In the genomic region with DNA sequence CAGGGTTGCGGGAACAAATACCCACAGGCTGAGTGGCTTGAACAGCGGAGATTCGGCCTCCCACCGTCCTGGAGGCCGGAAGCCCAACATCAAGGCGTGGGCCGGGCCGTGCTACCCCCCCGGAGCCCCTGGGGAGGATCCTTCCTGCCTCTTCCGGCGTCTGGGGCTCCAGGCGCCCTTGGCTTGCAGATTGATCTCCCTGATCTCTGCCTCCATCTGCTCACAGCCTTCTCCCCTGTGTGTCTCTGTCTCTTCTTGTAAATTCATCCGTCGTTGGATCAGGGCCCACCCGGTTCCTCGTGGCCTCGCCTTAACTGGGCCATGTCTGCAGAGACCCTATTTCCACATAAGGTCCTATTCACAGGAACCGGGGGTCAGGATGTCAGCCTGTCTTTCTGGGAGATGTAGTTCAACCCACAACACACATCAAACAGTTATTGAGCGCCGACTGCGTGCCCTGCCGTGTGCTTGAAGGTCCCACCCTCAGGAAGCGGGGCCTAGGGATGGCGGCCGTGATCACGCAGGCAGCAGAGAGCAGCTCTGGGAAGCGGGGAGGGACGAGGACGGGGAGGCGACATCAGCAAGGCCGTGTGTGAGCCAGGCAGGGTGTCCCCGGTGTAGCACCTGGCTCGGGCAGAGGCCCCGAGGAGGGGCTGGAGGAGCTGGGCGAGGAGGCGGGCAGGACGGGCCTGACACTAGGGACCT, we compare ENCODE assay signal across 8 cellular contexts. TPM values are rescaled to one million over a fixed set of nuclear protein-coding genes. Genes with fewer than 3 reads are reported as not detected.
DNase-seq lines count a peak whose midpoint lies in the region; ATAC-seq and TF ChIP-seq lines count a peak whose summit lies in the region.

No MANE protein-coding gene starts in this region.

- intact Hi-C loops in dendritic cell treated with granulocyte-macrophage colony-stimulating factor and Interleukin-4, amounts not matched to agents 40 ng/mL and 50 ng/mL, for 4 days (cut with micrococcal nuclease), result no loop called here
- intact Hi-C loops in naive thymus-derived CD4-positive, alpha-beta T cell (cut with micrococcal nuclease), result loop anchor here (1.0 to 5.0 kb wide), 9 partner anchors 22 to 100 kb away; partner anchors contain the start of genes BSG (in 2 of the 2) and POLRMT (in 2 of the 2)

- no peaks in the 10 kb centered on the region for H3K36me3 Mint-ChIP-seq in dendritic cell treated with granulocyte-macrophage colony-stimulating factor and Interleukin-4, amounts not matched to agents 40 ng/mL and 50 ng/mL, for 4 days (ENCODE audit: low read depth)
- peaks cover 0 to 14% (median 4%) of the 10 kb centered on the region in 5 donors for H3K36me3 Mint-ChIP-seq in naive thymus-derived CD4-positive, alpha-beta T cell

- CTCF ChIA-PET in AG04449 (lab: Yijun Ruan, JAX), result interaction anchor here (1.3 to 2.6 kb wide), 2 partner anchors 26 to 100 kb away, joined by 3 to 11 read pairs; no protein-coding TSS in a partner anchor
- CTCF ChIA-PET in naive thymus-derived CD4-positive, alpha-beta T cell (lab: Charles Lee), result interaction anchor here (0.7 kb wide), 1 partner anchor 34 kb away, joined by 3 read pairs; no protein-coding TSS in a partner anchor

- peaks cover 0 to 4% (median 0%) of the 10 kb centered on the region in 3 experiments for H3K36me3 ChIP-seq in naive thymus-derived CD4-positive, alpha-beta T cell (ENCODE audit: control insufficient read depth in 2 of 3, insufficient read depth in 3 of 3, low read length in 3 of 3)
- H3K36me3 ChIP-seq in upper lobe of left lung, result no peaks in the 10 kb centered on the region

- no peaks in the 10 kb centered on the region for H3K9me3 Mint-ChIP-seq in dendritic cell treated with granulocyte-macrophage colony-stimulating factor and Interleukin-4, amounts not matched to agents 40 ng/mL and 50 ng/mL, for 4 days
- H3K9me3 Mint-ChIP-seq in naive thymus-derived CD4-positive, alpha-beta T cell, result no peaks in the 10 kb centered on the region

- peak overlapping the region; percentile 74 for H3K27ac Mint-ChIP-seq in dendritic cell treated with granulocyte-macrophage colony-stimulating factor and Interleukin-4, amounts not matched to agents 40 ng/mL and 50 ng/mL, for 4 days
- H3K27ac Mint-ChIP-seq in naive thymus-derived CD4-positive, alpha-beta T cell, result peak overlapping the region; percentile 81 to 98 (median 90)

- TF ChIP-seq EP300 in upper lobe of left lung (IDR thresholded peaks at IDR 0.05), result no peak

- POLR2A ChIA-PET in AG04449 (lab: Yijun Ruan, JAX), result interaction anchor here (0.6 to 1.0 kb wide), 2 partner anchors 24 to 1930 kb away, joined by 3 read pairs; no protein-coding TSS in a partner anchor
- POLR2A ChIA-PET in naive thymus-derived CD4-positive, alpha-beta T cell (lab: Charles Lee), result interaction anchor here (0.7 to 1.8 kb wide), 9 partner anchors 11 to 100 kb away, joined by 3 to 7 read pairs (median 4); partner anchors contain the start of genes CDC34 and POLRMT

- DNase-seq in AG04449 (ENCODE audit: low read depth, low spot score) (peak; percentile 59), HK-2 (ENCODE audit: unreplicated experiment) (peak; percentile 51), upper lobe of left lung (peak; percentile 23 to 84), cortex of kidney (lab: John Stamatoyannopoulos, UW) (no peak)
- DNase-seq in activated CD4-positive, alpha-beta T cell treated with anti-CD3 and anti-CD28 coated beads for 4 hours, result peak; percentile 39 to 52
- DNase-seq in naive thymus-derived CD4-positive, alpha-beta T cell, result peak in 8 of 9 donors; percentile 55 to 75 (median 62)

- H3K27me3 ChIP-seq in naive thymus-derived CD4-positive, alpha-beta T cell (ENCODE audit: control insufficient read depth in 2 of 2, insufficient read depth in 2 of 2, low read length in 2 of 2), result no peaks in the 10 kb centered on the region
- H3K27me3 ChIP-seq in upper lobe of left lung, result peaks cover 0 to 3% (median 0%) of the 10 kb centered on the region in 4 donors

- H3K4me3 ChIP-seq in AG04449 (ENCODE audit: low read depth, low read length) (peak overlapping the region; percentile 21), upper lobe of left lung (peak overlapping the region in 3 of 4 donors; percentile 29 to 45 (median 33))
- peak overlapping the region; percentile 49 for H3K4me3 ChIP-seq in naive thymus-derived CD4-positive, alpha-beta T cell (ENCODE audit: low read length)

- H3K4me3 Mint-ChIP-seq in dendritic cell treated with granulocyte-macrophage colony-stimulating factor and Interleukin-4, amounts not matched to agents 40 ng/mL and 50 ng/mL, for 4 days, result peak overlapping the region; percentile 60
- peak overlapping the region; percentile 83 to 97 (median 94) for H3K4me3 Mint-ChIP-seq in naive thymus-derived CD4-positive, alpha-beta T cell

- H3K27me3 Mint-ChIP-seq in dendritic cell treated with granulocyte-macrophage colony-stimulating factor and Interleukin-4, amounts not matched to agents 40 ng/mL and 50 ng/mL, for 4 days, result peaks cover 50% of the 10 kb centered on the region
- no peaks in the 10 kb centered on the region for H3K27me3 Mint-ChIP-seq in naive thymus-derived CD4-positive, alpha-beta T cell

- ATAC-seq in naive thymus-derived CD4-positive, alpha-beta T cell, result peak; percentile 72
- ATAC-seq in upper lobe of left lung (ENCODE audit: low FRiP score in 2 of 2), result peak; percentile 17 to 41
- no peak for ATAC-seq in HG03045 (IDR thresholded peaks at IDR 0.05; ENCODE audit: unreplicated experiment)

- peaks cover 14% of the 10 kb centered on the region for H3K4me1 Mint-ChIP-seq in dendritic cell treated with granulocyte-macrophage colony-stimulating factor and Interleukin-4, amounts not matched to agents 40 ng/mL and 50 ng/mL, for 4 days (ENCODE audit: low read depth)
- H3K4me1 Mint-ChIP-seq in naive thymus-derived CD4-positive, alpha-beta T cell, result peaks cover 0 to 23% (median 17%) of the 10 kb centered on the region in 7 donors

- peak overlapping the region; percentile 75 for H3K27ac ChIP-seq in naive thymus-derived CD4-positive, alpha-beta T cell (ENCODE audit: low read depth, low read length)
- peak overlapping the region; percentile 74 to 85 (median 78) for H3K27ac ChIP-seq in upper lobe of left lung

- peaks cover 12% of the 10 kb centered on the region in 2 donors for H3K4me1 ChIP-seq in naive thymus-derived CD4-positive, alpha-beta T cell (ENCODE audit: control insufficient read depth in 2 of 2, insufficient read depth in 2 of 2, low read length in 2 of 2)
- peaks cover 25 to 39% (median 38%) of the 10 kb centered on the region in 4 donors for H3K4me1 ChIP-seq in upper lobe of left lung

- 40 to 52% methylated on average over 24 to 34 of the region's 37 CpGs for WGBS in upper lobe of left lung, 2 donors

- no peaks in the 10 kb centered on the region for H3K9me3 ChIP-seq in naive thymus-derived CD4-positive, alpha-beta T cell (ENCODE audit: control insufficient read depth in 2 of 3, low read length in 3 of 3)
- no peaks in the 10 kb centered on the region for H3K9me3 ChIP-seq in upper lobe of left lung

- no peak for TF ChIP-seq CTCF in AG04449 (IDR thresholded peaks at IDR 0.05; ENCODE audit: insufficient read depth, low read length, missing control alignments)
- TF ChIP-seq CTCF in upper lobe of left lung (IDR thresholded peaks at IDR 0.05), result no peak

- no peak for TF ChIP-seq POLR2A in upper lobe of left lung (IDR thresholded peaks at IDR 0.05)

RNA-seq across cellular contexts. Expression of gene HCN2, which starts 21.3 kb away (rescaled TPM):
- 1 to 10 TPM in 4 of 5 experiments, under 1 TPM in 1; 0.93 to 2.6 (median 2.2) TPM for total RNA-seq in naive thymus-derived CD4-positive, alpha-beta T cell
- not detected for polyA plus RNA-seq in naive thymus-derived CD4-positive, alpha-beta T cell
- under 1 TPM in 3 of 6 donors, not detected in 3; 0.46 to 0.47 (median 0.46) TPM for total RNA-seq in upper lobe of left lung

RNA-seq across cellular contexts. Expression of gene POLRMT, which starts 22.4 kb away (rescaled TPM):
- total RNA-seq in naive thymus-derived CD4-positive, alpha-beta T cell, result 100 to 1,000 TPM in 1 of 5 experiments, 10 to 100 TPM in 4; 61.2 to 105 (median 71.3) TPM
- 10 to 100 TPM; 37.4 to 51.8 TPM for polyA plus RNA-seq in naive thymus-derived CD4-positive, alpha-beta T cell
- total RNA-seq in upper lobe of left lung, result 10 to 100 TPM; 26.7 to 86.5 (median 50.9) TPM

RNA-seq across cellular contexts. Expression of gene FGF22, which starts 28.7 kb away (rescaled TPM):
- 1 to 10 TPM in 2 of 5 experiments, under 1 TPM in 2, not detected in 1; 0.17 to 1.8 (median 0.95) TPM for total RNA-seq in naive thymus-derived CD4-positive, alpha-beta T cell
- polyA plus RNA-seq in naive thymus-derived CD4-positive, alpha-beta T cell, result not detected
- total RNA-seq in upper lobe of left lung, result 1 to 10 TPM in 3 of 6 donors, under 1 TPM in 2, not detected in 1; 0.40 to 6.3 (median 1.2) TPM

RNA-seq across cellular contexts. Expression of gene BSG, which starts 38.6 kb away (rescaled TPM):
- 100 to 1,000 TPM; 109 to 247 (median 120) TPM for total RNA-seq in naive thymus-derived CD4-positive, alpha-beta T cell
- 100 to 1,000 TPM; 246 to 349 TPM for polyA plus RNA-seq in naive thymus-derived CD4-positive, alpha-beta T cell
- total RNA-seq in upper lobe of left lung, result 100 to 1,000 TPM; 222 to 429 (median 387) TPM

RNA-seq across cellular contexts. Expression of gene RNF126, which starts 52.1 kb away (rescaled TPM):
- total RNA-seq in naive thymus-derived CD4-positive, alpha-beta T cell, result 100 to 1,000 TPM in 3 of 5 experiments, 10 to 100 TPM in 2; 75.1 to 110 (median 101) TPM
- polyA plus RNA-seq in naive thymus-derived CD4-positive, alpha-beta T cell, result 10 to 100 TPM; 55.3 to 70.3 TPM
- total RNA-seq in upper lobe of left lung, result 100 to 1,000 TPM in 1 of 6 donors, 10 to 100 TPM in 5; 36.7 to 106 (median 66.3) TPM
